2 cellular contexts compared by ENCODE assay signal in the genomic region with DNA sequence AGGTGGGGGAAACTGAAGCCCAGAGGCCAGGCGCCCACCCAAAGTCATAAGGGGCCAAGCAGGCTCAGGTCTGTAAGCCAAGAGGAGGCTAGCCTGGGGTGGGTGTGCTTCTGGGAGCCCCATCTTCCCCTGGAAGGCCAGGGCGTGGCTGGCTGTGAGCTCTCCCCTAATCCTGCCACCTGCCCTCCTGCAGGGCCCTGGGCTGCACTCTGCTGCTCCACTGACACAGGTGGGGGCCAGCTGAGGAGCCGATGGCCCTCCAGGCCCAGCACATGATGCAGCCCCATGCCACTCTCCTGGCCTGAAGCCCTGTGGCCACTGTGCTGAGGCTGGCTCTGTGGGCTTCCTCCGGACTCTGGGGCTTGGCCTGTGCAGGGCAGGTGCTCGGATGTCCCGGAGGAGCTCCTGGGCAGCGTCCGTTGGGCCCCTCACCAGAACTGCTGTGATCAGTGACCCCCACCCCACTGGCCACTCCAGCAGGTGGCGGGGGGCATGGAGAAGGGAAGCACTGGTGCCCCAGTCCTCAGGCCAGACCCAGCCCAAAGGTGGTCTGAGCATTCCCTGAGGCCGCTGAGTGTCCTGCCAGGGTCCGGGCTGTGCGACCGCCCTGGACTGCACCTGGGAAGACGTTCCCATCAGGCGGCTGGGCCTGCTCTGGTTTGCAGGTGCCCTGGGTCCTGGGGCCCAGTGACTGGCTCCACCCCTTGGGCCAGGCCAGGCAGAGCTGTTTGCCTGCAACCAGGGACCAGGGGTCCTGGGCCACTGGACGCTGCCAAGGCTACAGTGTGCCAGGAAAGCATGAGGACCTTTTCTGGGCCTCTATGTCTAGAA.
TF ChIP-seq lines count a peak whose summit lies in the region.

No MANE protein-coding gene starts in this region.

TF ChIP-seq in A549, 52 proteins besides CTCF, POLR2A, EP300 and RAD21:
- TF ChIP-seq TP53 (CRISPR knock-in tag; IDR thresholded peaks at IDR 0.05) = no peak
- TF ChIP-seq HOXA7 (CRISPR knock-in tag; IDR thresholded peaks at IDR 0.05) = no peak
- TF ChIP-seq MAZ (IDR thresholded peaks at IDR 0.05; ENCODE audit: borderline replicate concordance, low read depth, low read length) = no peak
- TF ChIP-seq MYC (IDR thresholded peaks at IDR 0.05; ENCODE audit: borderline replicate concordance, low read length) = no peak
- no peak for TF ChIP-seq ESRRA (IDR thresholded peaks at IDR 0.05; ENCODE audit: borderline replicate concordance, low read length)
- TF ChIP-seq, protein P1, sequence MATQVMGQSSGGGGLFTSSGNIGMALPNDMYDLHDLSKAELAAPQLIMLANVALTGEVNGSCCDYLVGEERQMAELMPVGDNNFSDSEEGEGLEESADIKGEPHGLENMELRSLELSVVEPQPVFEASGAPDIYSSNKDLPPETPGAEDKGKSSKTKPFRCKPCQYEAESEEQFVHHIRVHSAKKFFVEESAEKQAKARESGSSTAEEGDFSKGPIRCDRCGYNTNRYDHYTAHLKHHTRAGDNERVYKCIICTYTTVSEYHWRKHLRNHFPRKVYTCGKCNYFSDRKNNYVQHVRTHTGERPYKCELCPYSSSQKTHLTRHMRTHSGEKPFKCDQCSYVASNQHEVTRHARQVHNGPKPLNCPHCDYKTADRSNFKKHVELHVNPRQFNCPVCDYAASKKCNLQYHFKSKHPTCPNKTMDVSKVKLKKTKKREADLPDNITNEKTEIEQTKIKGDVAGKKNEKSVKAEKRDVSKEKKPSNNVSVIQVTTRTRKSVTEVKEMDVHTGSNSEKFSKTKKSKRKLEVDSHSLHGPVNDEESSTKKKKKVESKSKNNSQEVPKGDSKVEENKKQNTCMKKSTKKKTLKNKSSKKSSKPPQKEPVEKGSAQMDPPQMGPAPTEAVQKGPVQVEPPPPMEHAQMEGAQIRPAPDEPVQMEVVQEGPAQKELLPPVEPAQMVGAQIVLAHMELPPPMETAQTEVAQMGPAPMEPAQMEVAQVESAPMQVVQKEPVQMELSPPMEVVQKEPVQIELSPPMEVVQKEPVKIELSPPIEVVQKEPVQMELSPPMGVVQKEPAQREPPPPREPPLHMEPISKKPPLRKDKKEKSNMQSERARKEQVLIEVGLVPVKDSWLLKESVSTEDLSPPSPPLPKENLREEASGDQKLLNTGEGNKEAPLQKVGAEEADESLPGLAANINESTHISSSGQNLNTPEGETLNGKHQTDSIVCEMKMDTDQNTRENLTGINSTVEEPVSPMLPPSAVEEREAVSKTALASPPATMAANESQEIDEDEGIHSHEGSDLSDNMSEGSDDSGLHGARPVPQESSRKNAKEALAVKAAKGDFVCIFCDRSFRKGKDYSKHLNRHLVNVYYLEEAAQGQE (IDR thresholded peaks at IDR 0.05) = no peak
- no peak for TF ChIP-seq PBX3 (IDR thresholded peaks at IDR 0.05)
- no peak for TF ChIP-seq KDM1A (IDR thresholded peaks at IDR 0.05; ENCODE audit: low read depth)
- TF ChIP-seq, protein P2, sequence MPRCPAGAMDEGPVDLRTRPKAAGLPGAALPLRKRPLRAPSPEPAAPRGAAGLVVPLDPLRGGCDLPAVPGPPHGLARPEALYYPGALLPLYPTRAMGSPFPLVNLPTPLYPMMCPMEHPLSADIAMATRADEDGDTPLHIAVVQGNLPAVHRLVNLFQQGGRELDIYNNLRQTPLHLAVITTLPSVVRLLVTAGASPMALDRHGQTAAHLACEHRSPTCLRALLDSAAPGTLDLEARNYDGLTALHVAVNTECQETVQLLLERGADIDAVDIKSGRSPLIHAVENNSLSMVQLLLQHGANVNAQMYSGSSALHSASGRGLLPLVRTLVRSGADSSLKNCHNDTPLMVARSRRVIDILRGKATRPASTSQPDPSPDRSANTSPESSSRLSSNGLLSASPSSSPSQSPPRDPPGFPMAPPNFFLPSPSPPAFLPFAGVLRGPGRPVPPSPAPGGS (IDR thresholded peaks at IDR 0.05) = no peak
- no peak for TF ChIP-seq SREBF2 (IDR thresholded peaks at IDR 0.05)
- TF ChIP-seq RCOR1 (IDR thresholded peaks at IDR 0.05; ENCODE audit: low read depth, low read length) = no peak
- no peak for TF ChIP-seq HEYL (CRISPR knock-in tag; IDR thresholded peaks at IDR 0.05)
- no peak for TF ChIP-seq JUN (IDR thresholded peaks at IDR 0.05)
- TF ChIP-seq ELK1 (IDR thresholded peaks at IDR 0.05; ENCODE audit: low read depth, low read length) = no peak
- TF ChIP-seq FOSL2 (IDR thresholded peaks at IDR 0.05) = no peak
- no peak for TF ChIP-seq FOSL2 (CRISPR knock-in tag; IDR thresholded peaks at IDR 0.05)
- TF ChIP-seq ZFP36 (IDR thresholded peaks at IDR 0.05; ENCODE audit: borderline replicate concordance, partially characterized antibody) = no peak

TF ChIP-seq in IMR-90, 13 proteins besides CTCF, POLR2A, EP300 and RAD21:
- TF ChIP-seq ELK1 (IDR thresholded peaks at IDR 0.05; ENCODE audit: borderline replicate concordance, low read depth, low read length) (no peak), FOS (IDR thresholded peaks at IDR 0.05; ENCODE audit: low read depth, low read length) (no peak), RFX5 (IDR thresholded peaks at IDR 0.05; ENCODE audit: low read depth, low read length) (no peak), MAZ (IDR thresholded peaks at IDR 0.05; ENCODE audit: borderline replicate concordance, low read depth, low read length) (no peak), CEBPB (IDR thresholded peaks at IDR 0.05; ENCODE audit: low read depth, low read length) (no peak), SMC3 (IDR thresholded peaks at IDR 0.05; ENCODE audit: low read depth, low read length) (no peak), CHD1 (IDR thresholded peaks at IDR 0.05; ENCODE audit: low read depth, low read length) (no peak), BHLHE40 (IDR thresholded peaks at IDR 0.05; ENCODE audit: low read depth, low read length) (no peak), NFE2L2 (IDR thresholded peaks at IDR 0.05; ENCODE audit: low read depth, low read length) (no peak), RCOR1 (IDR thresholded peaks at IDR 0.05; ENCODE audit: insufficient replicate concordance, low read length) (no peak), MXI1 (IDR thresholded peaks at IDR 0.05; ENCODE audit: borderline replicate concordance, low read depth, low read length) (no peak), MAFK (IDR thresholded peaks at IDR 0.05; ENCODE audit: low read depth, low read length) (no peak)
- TF ChIP-seq, protein P3, sequence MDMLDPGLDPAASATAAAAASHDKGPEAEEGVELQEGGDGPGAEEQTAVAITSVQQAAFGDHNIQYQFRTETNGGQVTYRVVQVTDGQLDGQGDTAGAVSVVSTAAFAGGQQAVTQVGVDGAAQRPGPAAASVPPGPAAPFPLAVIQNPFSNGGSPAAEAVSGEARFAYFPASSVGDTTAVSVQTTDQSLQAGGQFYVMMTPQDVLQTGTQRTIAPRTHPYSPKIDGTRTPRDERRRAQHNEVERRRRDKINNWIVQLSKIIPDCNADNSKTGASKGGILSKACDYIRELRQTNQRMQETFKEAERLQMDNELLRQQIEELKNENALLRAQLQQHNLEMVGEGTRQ (IDR thresholded peaks at IDR 0.05; ENCODE audit: low read depth, low read length) = no peak
